1 cellular context compared by ENCODE assay signal in genomic region chr5:75335952-75336624, GRCh38.
TF ChIP-seq lines count a peak whose summit lies in the region.

No MANE protein-coding gene starts in this region.

TF ChIP-seq in SK-N-SH, 30 proteins besides CTCF, POLR2A, EP300 and RAD21 (continued from another document):
- TF ChIP-seq, protein P1, sequence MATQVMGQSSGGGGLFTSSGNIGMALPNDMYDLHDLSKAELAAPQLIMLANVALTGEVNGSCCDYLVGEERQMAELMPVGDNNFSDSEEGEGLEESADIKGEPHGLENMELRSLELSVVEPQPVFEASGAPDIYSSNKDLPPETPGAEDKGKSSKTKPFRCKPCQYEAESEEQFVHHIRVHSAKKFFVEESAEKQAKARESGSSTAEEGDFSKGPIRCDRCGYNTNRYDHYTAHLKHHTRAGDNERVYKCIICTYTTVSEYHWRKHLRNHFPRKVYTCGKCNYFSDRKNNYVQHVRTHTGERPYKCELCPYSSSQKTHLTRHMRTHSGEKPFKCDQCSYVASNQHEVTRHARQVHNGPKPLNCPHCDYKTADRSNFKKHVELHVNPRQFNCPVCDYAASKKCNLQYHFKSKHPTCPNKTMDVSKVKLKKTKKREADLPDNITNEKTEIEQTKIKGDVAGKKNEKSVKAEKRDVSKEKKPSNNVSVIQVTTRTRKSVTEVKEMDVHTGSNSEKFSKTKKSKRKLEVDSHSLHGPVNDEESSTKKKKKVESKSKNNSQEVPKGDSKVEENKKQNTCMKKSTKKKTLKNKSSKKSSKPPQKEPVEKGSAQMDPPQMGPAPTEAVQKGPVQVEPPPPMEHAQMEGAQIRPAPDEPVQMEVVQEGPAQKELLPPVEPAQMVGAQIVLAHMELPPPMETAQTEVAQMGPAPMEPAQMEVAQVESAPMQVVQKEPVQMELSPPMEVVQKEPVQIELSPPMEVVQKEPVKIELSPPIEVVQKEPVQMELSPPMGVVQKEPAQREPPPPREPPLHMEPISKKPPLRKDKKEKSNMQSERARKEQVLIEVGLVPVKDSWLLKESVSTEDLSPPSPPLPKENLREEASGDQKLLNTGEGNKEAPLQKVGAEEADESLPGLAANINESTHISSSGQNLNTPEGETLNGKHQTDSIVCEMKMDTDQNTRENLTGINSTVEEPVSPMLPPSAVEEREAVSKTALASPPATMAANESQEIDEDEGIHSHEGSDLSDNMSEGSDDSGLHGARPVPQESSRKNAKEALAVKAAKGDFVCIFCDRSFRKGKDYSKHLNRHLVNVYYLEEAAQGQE (IDR thresholded peaks at IDR 0.05; ENCODE audit: low read depth, low read length): no peak
